19 cellular contexts compared by ENCODE assay signal in genomic region chr11:125999234-125999880, GRCh38. TPM values are rescaled to one million over a fixed set of nuclear protein-coding genes. Genes with fewer than 3 reads are reported as not detected.
A peak's percentile ranks its signal among the peaks of the same experiment; 100 is the strongest.
DNase-seq lines count a peak whose midpoint lies in the region; ATAC-seq and TF ChIP-seq lines count a peak whose summit lies in the region.
"Had no signal": no experiment of that assay in that cellular context is flagged by ENCODE, and none has a peak within 500 bp of the region (broad histone marks: within the 10 kb centered on the region; RNA-seq: fewer than 3 reads in every experiment).

No MANE protein-coding gene starts in this region.

- H3K4me3 Mint-ChIP-seq in glutamatergic neuron (ENCODE audit: unreplicated experiment) (no peak overlapping the region), type B pancreatic cell (no peak overlapping the region)
- H3K4me3 Mint-ChIP-seq: CD14-positive monocyte; CD8-positive, alpha-beta T cell had no signal

- BruUV-seq in PC-9 (replicated peaks; lab: Mats Ljungman, UMichigan): no TSS peak

- no peaks in the 10 kb centered on the region for H3K4me1 Mint-ChIP-seq in glutamatergic neuron (ENCODE audit: low read depth, unreplicated experiment)
- H3K4me1 Mint-ChIP-seq in type B pancreatic cell (ENCODE audit: unreplicated experiment): peaks cover 3% of the 10 kb centered on the region
- H3K4me1 Mint-ChIP-seq: CD14-positive monocyte had no signal

- no peaks in the 10 kb centered on the region for H3K4me1 ChIP-seq in spleen
- no peaks in the 10 kb centered on the region for H3K4me1 ChIP-seq in PC-9 (replicated peaks; ENCODE audit: insufficient read depth)
- H3K4me1 ChIP-seq: HAP-1 had no signal

- H3K27ac ChIP-seq in spleen: no peak overlapping the region
- H3K27ac ChIP-seq in PC-9: no peak overlapping the region

- H3K4me2 ChIP-seq in PC-9: no peak overlapping the region

- CTCF ChIA-PET in PC-9 (lab: Charles Lee): no interaction called here

- no peak for TF ChIP-seq POLR2A in spleen (IDR thresholded peaks at IDR 0.05)

- ATAC-seq in GM21529 (IDR thresholded peaks at IDR 0.05; ENCODE audit: unreplicated experiment): no peak
- ATAC-seq: CD8-positive, alpha-beta T cell had no signal

- H2AFZ ChIP-seq in PC-9: no peak overlapping the region

- no peaks in the 10 kb centered on the region for H4K20me1 ChIP-seq in PC-9 (ENCODE audit: insufficient read depth)

- no peaks in the 10 kb centered on the region for H3F3A ChIP-seq in PC-9 (ENCODE audit: insufficient read depth, low read depth)

- H3K27ac Mint-ChIP-seq in glutamatergic neuron (ENCODE audit: unreplicated experiment): peak overlapping the region; percentile 13
- peak overlapping the region; percentile 14 for H3K27ac Mint-ChIP-seq in type B pancreatic cell
- H3K27ac Mint-ChIP-seq: CD14-positive monocyte; CD8-positive, alpha-beta T cell had no signal

- H3K27me3 ChIP-seq in spleen (replicated peaks in 1 of 7) (peaks cover 0 to 4% (median 0%) of the 10 kb centered on the region in 7 donors), PC-9 (ENCODE audit: insufficient read depth, low read depth) (no peaks in the 10 kb centered on the region)

- no peaks in the 10 kb centered on the region for H3K9me3 ChIP-seq in spleen
- H3K9me3 ChIP-seq in PC-9 (ENCODE audit: insufficient read depth, low read depth): no peaks in the 10 kb centered on the region
- H3K9me3 ChIP-seq: HAP-1 had no signal

- H3K36me3 Mint-ChIP-seq in glutamatergic neuron (ENCODE audit: unreplicated experiment) (peaks cover 11% of the 10 kb centered on the region), type B pancreatic cell (peaks cover 37% of the 10 kb centered on the region)
- H3K36me3 Mint-ChIP-seq: CD14-positive monocyte had no signal

- intact Hi-C loops in spleen (cut with DNase I; ENCODE audit: low total_unique reads) (no loop called here), PC-9 (cut with micrococcal nuclease; ENCODE audit: unreplicated experiment) (no loop called here)

- H3K4me3 ChIP-seq in fibroblast of mammary gland (ENCODE audit: control insufficient read depth, low read depth, low read length): no peak overlapping the region
- no peak overlapping the region for H3K4me3 ChIP-seq in spleen
- no peak overlapping the region for H3K4me3 ChIP-seq in PC-9
- H3K4me3 ChIP-seq: HAP-1 had no signal

- TF ChIP-seq CTCF in fibroblast of mammary gland (conservative IDR thresholded peaks at IDR 0.05; ENCODE audit: control insufficient read depth, insufficient read depth, low read depth, low read length): no peak
- TF ChIP-seq CTCF in glutamatergic neuron (IDR thresholded peaks at IDR 0.05; ENCODE audit: partially characterized antibody, unreplicated experiment): no peak
- TF ChIP-seq CTCF in type B pancreatic cell (conservative IDR thresholded peaks at IDR 0.05): no peak
- no peak for TF ChIP-seq CTCF in spleen (IDR thresholded peaks at IDR 0.05 in 8 of 11, conservative IDR thresholded peaks at IDR 0.05 in 3 of 11)
- TF ChIP-seq CTCF in PC-9 (conservative IDR thresholded peaks at IDR 0.05): no peak

- POLR2A ChIA-PET in PC-9 (lab: Charles Lee; ENCODE audit: unreplicated experiment): no interaction called here

- DNase-seq in GM03348 (ENCODE audit: low spot score) (peak; percentile 18), fibroblast of mammary gland (ENCODE audit: low read depth) (peak; percentile 48), glutamatergic neuron (no peak), type B pancreatic cell (ENCODE audit: extremely low spot score, unreplicated experiment) (no peak), spleen (no peak), PC-9 (no peak), NCI-H1417 treated with DMSO at 0.1 percent for 48 hours (lab: John Stamatoyannopoulos, UW) (no peak)
- DNase-seq: ACHN; CD8-positive, alpha-beta T cell; COR-L47; DMS153; DMS79 treated with DMSO at 0.1 percent for 48 hours; EL had no signal

- no peaks in the 10 kb centered on the region for H3K27me3 Mint-ChIP-seq in glutamatergic neuron (ENCODE audit: unreplicated experiment)
- no peaks in the 10 kb centered on the region for H3K27me3 Mint-ChIP-seq in type B pancreatic cell

- no peaks in the 10 kb centered on the region for H3K9me2 ChIP-seq in PC-9 (ENCODE audit: insufficient read depth)

- 89 to 97% (median 90%) methylated on average over 6 of the region's 6 CpGs for WGBS in spleen, 5 donors

- H3K79me2 ChIP-seq in PC-9 (ENCODE audit: low read depth): no peaks in the 10 kb centered on the region

- no peaks in the 10 kb centered on the region for H3K36me3 ChIP-seq in spleen
- no peaks in the 10 kb centered on the region for H3K36me3 ChIP-seq in PC-9 (ENCODE audit: low read depth)
- H3K36me3 ChIP-seq: HAP-1 had no signal

- H3K9me3 Mint-ChIP-seq in glutamatergic neuron (ENCODE audit: unreplicated experiment) (no peaks in the 10 kb centered on the region), type B pancreatic cell (no peaks in the 10 kb centered on the region)
- H3K9me3 Mint-ChIP-seq: CD8-positive, alpha-beta T cell had no signal

RNA-seq across cellular contexts. Expression of gene VSIG10L2, which starts 53.5 kb away (rescaled TPM):
- not detected for total RNA-seq in glutamatergic neuron (ENCODE audit: unreplicated experiment)
- 0.31 TPM in 1 of 2 replicates, not detected in the other for total RNA-seq in type B pancreatic cell (ENCODE audit: low replicate concordance)
- total RNA-seq in spleen: 1 to 10 TPM in 6 of 7 donors, not detected in 1; 1.8 to 7.1 (median 3.0) TPM
- polyA plus RNA-seq in spleen: 1 to 10 TPM; 1.2 to 3.6 (median 3.1) TPM
- not detected in 2 replicates for total RNA-seq in PC-9 (2021)
- total RNA-seq: A172; CD8-positive, alpha-beta T cell; H1 had no signal
- polyA plus RNA-seq: BJ, CD14-positive monocyte, H1 had no signal

Comparison
In these comparisons a context has a peak if more than half of its experiments do, and no peak if none do; other contexts are left out.
1. DNase-seq: peak in GM03348 (single experiment) and fibroblast of mammary gland (single experiment); none in glutamatergic neuron (single experiment), type B pancreatic cell (single experiment), spleen (single experiment), PC-9 (0 of 2) and NCI-H1417 treated with DMSO at 0.1 percent for 48 hours (single experiment).